In genomic region chr7:44796504-44797328, GRCh38 we compare ENCODE assay signal across 1 cellular context.
TF ChIP-seq lines count a peak whose summit lies in the region.

Gene PPIA, plus strand, starts transcription at chr7:44796681. Its CDS starts 44 bp downstream, at chr7:44796725.

TF ChIP-seq in H1, 55 proteins besides CTCF, POLR2A, EP300 and RAD21:
- TF ChIP-seq CREB1 (IDR thresholded peaks at IDR 0.05), result peak; percentile 80
- TF ChIP-seq, protein P1, sequence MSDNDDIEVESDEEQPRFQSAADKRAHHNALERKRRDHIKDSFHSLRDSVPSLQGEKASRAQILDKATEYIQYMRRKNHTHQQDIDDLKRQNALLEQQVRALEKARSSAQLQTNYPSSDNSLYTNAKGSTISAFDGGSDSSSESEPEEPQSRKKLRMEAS (IDR thresholded peaks at IDR 0.05), result peak; percentile 98
- no peak for TF ChIP-seq SRF (IDR thresholded peaks at IDR 0.05; ENCODE audit: low read depth, low read length)
- no peak for TF ChIP-seq JUND (IDR thresholded peaks at IDR 0.05; ENCODE audit: low read length)
- TF ChIP-seq TAF1 (IDR thresholded peaks at IDR 0.05; ENCODE audit: low read depth, low read length), result peak; percentile 96
- TF ChIP-seq SP1 (IDR thresholded peaks at IDR 0.05; ENCODE audit: low read depth, low read length), result peak; percentile 98
- TF ChIP-seq FOSL1 (IDR thresholded peaks at IDR 0.05; ENCODE audit: insufficient read depth, low read depth, low read length), result peak; percentile 68
- no peak for TF ChIP-seq CBX8 (IDR thresholded peaks at IDR 0.05; ENCODE audit: borderline replicate concordance, low read depth, low read length)
- TF ChIP-seq CHD2 (IDR thresholded peaks at IDR 0.05; ENCODE audit: low read length), result peak; percentile 92
- no peak for TF ChIP-seq KDM1A (IDR thresholded peaks at IDR 0.05; ENCODE audit: borderline replicate concordance, low read length)
- no peak for TF ChIP-seq HDAC6 (IDR thresholded peaks at IDR 0.05; ENCODE audit: low read depth, low read length)
- peak; percentile 62 for TF ChIP-seq PHF8 (conservative IDR thresholded peaks at IDR 0.05; ENCODE audit: low read depth, low read length)
- TF ChIP-seq SAP30 (IDR thresholded peaks at IDR 0.05; ENCODE audit: insufficient read depth, insufficient replicate concordance, low read length), result no peak
- TF ChIP-seq GTF2F1 (IDR thresholded peaks at IDR 0.05; ENCODE audit: borderline replicate concordance, low read depth, low read length), result peak; percentile 87; the same call in 1 of the 2 replicates
- TF ChIP-seq SIRT6 (IDR thresholded peaks at IDR 0.05; ENCODE audit: low read length), result peak; percentile 65
- TF ChIP-seq KDM4A (IDR thresholded peaks at IDR 0.05; ENCODE audit: low read depth, low read length, severe bottlenecking), result peak; percentile 29
- 0 out of 2 replicates have a peak, but pooled peaks have one; percentile 32 for TF ChIP-seq TEAD4 (IDR thresholded peaks at IDR 0.05; ENCODE audit: low read depth, low read length)
- TF ChIP-seq SP2 (IDR thresholded peaks at IDR 0.05; ENCODE audit: low read length), result peak; percentile 87
- TF ChIP-seq TBP (IDR thresholded peaks at IDR 0.05; ENCODE audit: low read depth, low read length), result peak; percentile 97
- peak; percentile 65 for TF ChIP-seq NANOG (IDR thresholded peaks at IDR 0.05; ENCODE audit: insufficient read depth, low read depth, low read length, poor library complexity, severe bottlenecking)
- peak; percentile 51 for TF ChIP-seq NRF1 (IDR thresholded peaks at IDR 0.05; ENCODE audit: low read depth, low read length)
- no peak for TF ChIP-seq RNF2 (IDR thresholded peaks at IDR 0.05; ENCODE audit: borderline replicate concordance, low read depth, low read length, missing control alignments, poor library complexity, severe bottlenecking)
- TF ChIP-seq SIN3A (conservative IDR thresholded peaks at IDR 0.05 in 1 of 2, IDR thresholded peaks at IDR 0.05 in 1 of 2; ENCODE audit: low read depth in 1 of 2, low read length in 2 of 2), result peak; percentile 39 to 56; a peak in 1 of 4 replicates
- TF ChIP-seq ASH2L (IDR thresholded peaks at IDR 0.05; ENCODE audit: low read length), result peak; percentile 4
- no peak for TF ChIP-seq JUN (IDR thresholded peaks at IDR 0.05; ENCODE audit: low read depth, low read length)
- peak; percentile 95 for TF ChIP-seq POLR2AphosphoS5 (IDR thresholded peaks at IDR 0.05; ENCODE audit: low read depth, low read length)
- no peak for TF ChIP-seq ATF3 (IDR thresholded peaks at IDR 0.05; ENCODE audit: insufficient read depth, low read depth, low read length)
- no peak for TF ChIP-seq MAFK (IDR thresholded peaks at IDR 0.05; ENCODE audit: low read depth, low read length)
- TF ChIP-seq YY1 (IDR thresholded peaks at IDR 0.05; ENCODE audit: low read depth, low read length), result peak; percentile 93
- peak; percentile 97 for TF ChIP-seq TAF7 (optimal IDR thresholded peaks at IDR 0.05; ENCODE audit: borderline replicate concordance, low read depth, low read length)
- TF ChIP-seq CBX5 (IDR thresholded peaks at IDR 0.05; ENCODE audit: low read depth, low read length), result no peak
- peak; percentile 36; the same call in 1 of the 2 replicates for TF ChIP-seq CHD1 (IDR thresholded peaks at IDR 0.05; ENCODE audit: low read depth, low read length)
- 0 out of 2 replicates have a peak, but pooled peaks have one; percentile 19 for TF ChIP-seq EGR1 (IDR thresholded peaks at IDR 0.05; ENCODE audit: borderline replicate concordance, low read depth, low read length)
